In genomic region chr1:1356166-1356795, GRCh38 we compare ENCODE assay signal across 11 cellular contexts. TPM values are rescaled to one million over a fixed set of nuclear protein-coding genes. Genes with fewer than 3 reads are reported as not detected.
A peak's percentile ranks its signal among the peaks of the same experiment; 100 is the strongest.
DNase-seq lines count a peak whose midpoint lies in the region; ATAC-seq, FAIRE-seq and TF ChIP-seq lines count a peak whose summit lies in the region.
"Had no signal": no experiment of that assay in that cellular context is flagged by ENCODE, and none has a peak within 500 bp of the region (broad histone marks: within the 10 kb centered on the region; RNA-seq: fewer than 3 reads in every experiment).

No MANE protein-coding gene starts in this region.

- no peak overlapping the region for H3K9ac ChIP-seq in H1 (replicated peaks in 1 of 4; ENCODE audit: extremely low read depth in 1 of 4, low read depth in 3 of 4, low read length in 3 of 4)
- H3K9ac ChIP-seq in muscle layer of colon (ENCODE audit: low read length), result no peak overlapping the region

- peaks cover 0 to 6% of the 10 kb centered on the region in 2 experiments for H4K20me1 ChIP-seq in H1 (replicated peaks in 1 of 2; ENCODE audit: control insufficient read depth in 1 of 2, insufficient read depth in 2 of 2, low read length in 2 of 2)

- no peak overlapping the region for H2AFZ ChIP-seq in H1 (ENCODE audit: low read length)

- FAIRE-seq in H1 (lab: Jason Lieb, UNC), result no peak

- CTCF ChIA-PET in H1 (lab: Charles Lee; ENCODE audit: partially characterized antibody), result interaction anchor here (1.0 kb wide), 1 partner anchor 13 kb away, joined by 3 read pairs; no protein-coding TSS in a partner anchor
- CTCF ChIA-PET in activated CD8-positive, alpha-beta T cell treated with anti-CD3 and anti-CD28 coated beads for 36 hours (lab: Charles Lee), result interaction anchor here (1.2 kb wide), 1 partner anchor 15 kb away, joined by 9 read pairs; no protein-coding TSS in a partner anchor

- no peaks in the 10 kb centered on the region for H3K79me1 ChIP-seq in H1 (ENCODE audit: low read depth, low read length)

- POLR2A ChIA-PET in H1 (lab: Charles Lee; ENCODE audit: partially characterized antibody), result interaction anchor here (0.8 to 5.1 kb wide), 2 partner anchors 16 to 46 kb away, joined by 4 to 80 read pairs; partner anchors contain the start of gene AURKAIP1
- POLR2A ChIA-PET in activated CD8-positive, alpha-beta T cell treated with anti-CD3 and anti-CD28 coated beads for 36 hours (lab: Charles Lee), result interaction anchor here (1.1 to 1.2 kb wide), 2 partner anchors 16 to 19 kb away, joined by 3 read pairs; partner anchors contain the start of gene AURKAIP1

- H3K18ac ChIP-seq in H1 (ENCODE audit: extremely low read depth, low read length), result no peak overlapping the region

- intact Hi-C loops in activated CD8-positive, alpha-beta T cell treated with anti-CD3 and anti-CD28 coated beads for 36 hours (cut with micrococcal nuclease), result no loop called here

- DNase-seq in LNCaP clone FGC (ENCODE audit: low read depth), result no peak
- no peak for DNase-seq in H1 (ENCODE audit: low read depth in 1 of 2, low spot score in 2 of 2)
- no peak for DNase-seq in suprapubic skin (ENCODE audit: low spot score in 2 of 2)
- no peak for DNase-seq in NCI-H526 treated with DMSO at 0.1 percent for 48 hours (lab: John Stamatoyannopoulos, UW)
- DNase-seq in activated CD8-positive, alpha-beta T cell treated with anti-CD3 and anti-CD28 coated beads for 36 hours, result no peak
- DNase-seq in anterior cingulate cortex (lab: John Stamatoyannopoulos, UW), result no peak
- DNase-seq in GM13976 (ENCODE audit: low spot score), result no peak
- DNase-seq: activated naive CD8-positive, alpha-beta T cell treated with anti-CD3 and anti-CD28 coated beads, Interleukin-2, amount 10 ng/mL, durations not matched to agents 7 days and 5 days; effector memory CD4-positive, alpha-beta T cell; T-helper 9 cell had no signal

- H3K27ac Mint-ChIP-seq in activated CD8-positive, alpha-beta T cell treated with anti-CD3 and anti-CD28 coated beads for 36 hours, result no peak overlapping the region
- H3K27ac Mint-ChIP-seq: activated naive CD8-positive, alpha-beta T cell treated with anti-CD3 and anti-CD28 coated beads, Interleukin-2, amount 10 ng/mL, durations not matched to agents 7 days and 5 days had no signal

- H3K36me3 ChIP-seq in H1 (ENCODE audit: control insufficient read depth in 2 of 4, insufficient read depth in 4 of 4, low read length in 3 of 4), result no peaks in the 10 kb centered on the region
- peaks cover 18% of the 10 kb centered on the region for H3K36me3 ChIP-seq in muscle layer of colon (ENCODE audit: insufficient read depth, low read length)
- no peaks in the 10 kb centered on the region for H3K36me3 ChIP-seq in suprapubic skin

- H2BK12ac ChIP-seq in H1 (ENCODE audit: low read depth, low read length), result no peak overlapping the region

- no peak overlapping the region for H4K5ac ChIP-seq in H1 (ENCODE audit: insufficient read length, low read depth, low read length)

- peak overlapping the region; percentile 53; the same call in 1 of the 2 replicates for H2AK5ac ChIP-seq in H1 (ENCODE audit: low read depth, low read length)

- H3K27me3 ChIP-seq in H1 (replicated peaks in 1 of 4; ENCODE audit: control insufficient read depth in 3 of 4, extremely low read depth in 1 of 4, insufficient read depth in 3 of 4, low read length in 3 of 4) (peaks cover 9 to 17% (median 14%) of the 10 kb centered on the region in 4 experiments), muscle layer of colon (ENCODE audit: control insufficient read depth in 1 of 2, insufficient read depth in 2 of 2, low read length in 2 of 2) (peaks cover 0 to 10% of the 10 kb centered on the region in 2 donors), suprapubic skin (peaks cover 26% of the 10 kb centered on the region)

- no peak overlapping the region for H3K4me3 Mint-ChIP-seq in activated CD8-positive, alpha-beta T cell treated with anti-CD3 and anti-CD28 coated beads for 36 hours
- H3K4me3 Mint-ChIP-seq: activated naive CD8-positive, alpha-beta T cell treated with anti-CD3 and anti-CD28 coated beads, Interleukin-2, amount 10 ng/mL, durations not matched to agents 7 days and 5 days had no signal

- H2BK5ac ChIP-seq in H1 (ENCODE audit: low read depth, low read length), result 0 out of 2 replicates have a peak overlapping the region, but pooled peaks have one; percentile 24

- no peak overlapping the region for H3K23ac ChIP-seq in H1 (ENCODE audit: insufficient read length)

- no peaks in the 10 kb centered on the region for H3K79me2 ChIP-seq in H1 (ENCODE audit: control insufficient read depth in 1 of 2, insufficient read depth in 2 of 2, low read length in 2 of 2)

- no peak for ATAC-seq in activated CD8-positive, alpha-beta T cell treated with anti-CD3 and anti-CD28 coated beads for 36 hours

- H3K4me1 Mint-ChIP-seq in activated CD8-positive, alpha-beta T cell treated with anti-CD3 and anti-CD28 coated beads for 36 hours (ENCODE audit: low read depth), result peaks cover 28% of the 10 kb centered on the region

- H3K9me3 ChIP-seq in H1 (ENCODE audit: insufficient read depth in 2 of 2, low read depth in 1 of 2, low read length in 1 of 2) (no peaks in the 10 kb centered on the region), muscle layer of colon (ENCODE audit: low read length) (no peaks in the 10 kb centered on the region), suprapubic skin (no peaks in the 10 kb centered on the region)

- H3K4me1 ChIP-seq in H1 (replicated peaks in 1 of 4; ENCODE audit: control insufficient read depth in 3 of 4, insufficient read depth in 4 of 4, low read length in 3 of 4), result peaks cover 2 to 54% (median 38%) of the 10 kb centered on the region in 4 experiments
- H3K4me1 ChIP-seq in muscle layer of colon (ENCODE audit: insufficient read depth, low read length), result peaks cover 46% of the 10 kb centered on the region
- peaks cover 92% of the 10 kb centered on the region for H3K4me1 ChIP-seq in suprapubic skin

- H4K8ac ChIP-seq in H1 (ENCODE audit: extremely low read depth, insufficient read depth, low read length), result no peak overlapping the region

- H3K4me3 ChIP-seq in LNCaP clone FGC (ENCODE audit: low read depth, low read length) (peak overlapping the region; percentile 41), H1 (ENCODE audit: extremely low read depth in 1 of 4, insufficient read depth in 2 of 4, low read depth in 3 of 4, low read length in 4 of 4) (peak overlapping the region in 1 of 4 experiments; percentile 61; a peak in 1 of 8 replicates), muscle layer of colon (ENCODE audit: low read depth in 1 of 2, low read length in 2 of 2) (peak overlapping the region; percentile 20 to 87), suprapubic skin (peak overlapping the region; percentile 48)

- H2BK15ac ChIP-seq in H1 (ENCODE audit: low read length), result no peak overlapping the region

- TF ChIP-seq POLR2A in H1 (IDR thresholded peaks at IDR 0.05; ENCODE audit: control extremely low read depth in 1 of 2, low read depth in 2 of 2, low read length in 2 of 2), result no peak
- no peak for TF ChIP-seq POLR2A in suprapubic skin (IDR thresholded peaks at IDR 0.05)

- H3K4me2 ChIP-seq in H1 (ENCODE audit: insufficient read depth in 1 of 2, low read depth in 2 of 2, low read length in 2 of 2), result no peak overlapping the region

- 20% methylated on average over 1 of the region's 8 CpGs; no CpG with 5 or more reads in 1 of the 2 experiments for WGBS in H1 (ENCODE audit: extremely low coverage in 1 of 2, insufficient coverage in 1 of 2, insufficient read length in 1 of 2, insufficient replicate concordance in 2 of 2, low coverage in 1 of 2, low lambda C conversion rate in 2 of 2, missing lambda C conversion rate in 1 of 2), 2 experiments
- WGBS in suprapubic skin, result 22% methylated on average over 6 of the region's 8 CpGs

- H3K9me3 Mint-ChIP-seq in activated CD8-positive, alpha-beta T cell treated with anti-CD3 and anti-CD28 coated beads for 36 hours, result no peaks in the 10 kb centered on the region
- H3K9me3 Mint-ChIP-seq: activated naive CD8-positive, alpha-beta T cell treated with anti-CD3 and anti-CD28 coated beads, Interleukin-2, amount 10 ng/mL, durations not matched to agents 7 days and 5 days had no signal

- H4K91ac ChIP-seq in H1 (replicated peaks; ENCODE audit: insufficient read length, low read length), result peak overlapping the region; percentile 73

- H2BK120ac ChIP-seq in H1 (replicated peaks; ENCODE audit: low read depth, low read length), result no peak overlapping the region

- peaks cover 16% of the 10 kb centered on the region for H3K23me2 ChIP-seq in H1 (ENCODE audit: low read depth, low read length)

- H3K4ac ChIP-seq in H1 (replicated peaks; ENCODE audit: insufficient read length, low read depth, low read length), result no peak overlapping the region

- H3K27ac ChIP-seq in H1 (ENCODE audit: low read depth, low read length) (no peak overlapping the region), muscle layer of colon (ENCODE audit: low read depth, low read length) (peak overlapping the region; percentile 46), suprapubic skin (peak overlapping the region; percentile 88)

- H2BK20ac ChIP-seq in H1 (ENCODE audit: low read length), result peak overlapping the region; percentile 7; the same call in 1 of the 2 replicates

- no peak overlapping the region for H3K14ac ChIP-seq in H1 (ENCODE audit: insufficient read length)

- TF ChIP-seq EP300 in H1 (IDR thresholded peaks at IDR 0.05; ENCODE audit: borderline replicate concordance in 1 of 2, low read depth in 2 of 2, low read length in 2 of 2), result no peak
- no peak for TF ChIP-seq EP300 in suprapubic skin (IDR thresholded peaks at IDR 0.05)

- peaks cover 12% of the 10 kb centered on the region for H3K27me3 Mint-ChIP-seq in activated CD8-positive, alpha-beta T cell treated with anti-CD3 and anti-CD28 coated beads for 36 hours

- TF ChIP-seq CTCF in LNCaP clone FGC (IDR thresholded peaks at IDR 0.05; ENCODE audit: control insufficient read depth, extremely low read depth, insufficient read depth), result no peak
- no peak for TF ChIP-seq CTCF in H1 (IDR thresholded peaks at IDR 0.05; ENCODE audit: control extremely low read depth in 1 of 3, insufficient read depth in 1 of 3, low read depth in 1 of 3, low read length in 3 of 3)
- TF ChIP-seq CTCF in suprapubic skin (IDR thresholded peaks at IDR 0.05), result no peak
- TF ChIP-seq CTCF in activated CD8-positive, alpha-beta T cell treated with anti-CD3 and anti-CD28 coated beads for 36 hours (IDR thresholded peaks at IDR 0.05), result no peak
- no peak for TF ChIP-seq CTCF in GM13976 (IDR thresholded peaks at IDR 0.05; ENCODE audit: borderline replicate concordance, control extremely low read depth, extremely low read depth, insufficient read depth, missing control alignments)

- TF ChIP-seq RAD21 in H1 (IDR thresholded peaks at IDR 0.05 in 1 of 2, conservative IDR thresholded peaks at IDR 0.05 in 1 of 2; ENCODE audit: low read depth in 2 of 2, low read length in 2 of 2), result no peak

- in situ Hi-C loops in GM13976 (cut with MboI; ENCODE audit: low sequenced_read_pairs, unreplicated experiment), result no loop called here

- H3K36me3 Mint-ChIP-seq in activated CD8-positive, alpha-beta T cell treated with anti-CD3 and anti-CD28 coated beads for 36 hours (ENCODE audit: low read depth), result no peaks in the 10 kb centered on the region
- H3K36me3 Mint-ChIP-seq: activated naive CD8-positive, alpha-beta T cell treated with anti-CD3 and anti-CD28 coated beads, Interleukin-2, amount 10 ng/mL, durations not matched to agents 7 days and 5 days had no signal

- no peak overlapping the region for H3K56ac ChIP-seq in H1 (replicated peaks; ENCODE audit: insufficient read length, low read depth, low read length)

RNA-seq across cellular contexts. Expression of gene MXRA8, which starts 2.1 kb away (rescaled TPM):
- 10.0 and 10.5 TPM in 2 replicates for total RNA-seq in H1 (2021; fragmentation: NEBNext Ultra II Directional; extraction: Animal tissue kit (Norgen Biotek cat#: 25700))
- polyA plus RNA-seq in H1 (2011; rRNA removed), result 17.2 and 35.4 TPM in 2 replicates
- 21.3 TPM for polyA plus RNA-seq in H1 (2011; cell fraction: cytosol; rRNA removed)
- 57.8 TPM for polyA plus RNA-seq in H1 (2011; cell fraction: nucleus; rRNA removed)
- 6.4 to 14.9 TPM (median 13.3 TPM) in 4 replicates for polyA plus RNA-seq in H1 (2012, experiment 1 of 2)
- polyA plus RNA-seq in H1 (2012, experiment 2 of 2), result 7.6 TPM
- 12.0 TPM for polyA plus RNA-seq in H1 (2013, experiment 1 of 2)
- 10.6 TPM for polyA plus RNA-seq in H1 (2013, experiment 2 of 2)
- 3.0 and 3.5 TPM in 2 replicates for polyA minus RNA-seq in H1 (2011; rRNA and poly(A)+ RNA removed)
- polyA minus RNA-seq in H1 (2011; cell fraction: cytosol; rRNA and poly(A)+ RNA removed), result 9.2 TPM
- 7.8 TPM for polyA minus RNA-seq in H1 (2011; cell fraction: nucleus; rRNA and poly(A)+ RNA removed)
- total RNA-seq in suprapubic skin, result 10 to 100 TPM; 18.6 to 43.5 (median 21.9) TPM
- total RNA-seq in activated CD8-positive, alpha-beta T cell treated with anti-CD3 and anti-CD28 coated beads for 36 hours, result under 1 TPM; 0.92 to 0.98 TPM

RNA-seq across cellular contexts. Expression of gene DVL1, which starts 7.1 kb away (rescaled TPM):
- total RNA-seq in H1 (2021; fragmentation: NEBNext Ultra II Directional; extraction: Animal tissue kit (Norgen Biotek cat#: 25700)), result 56.0 and 58.9 TPM in 2 replicates
- polyA plus RNA-seq in H1 (2011; rRNA removed), result 39.4 and 59.8 TPM in 2 replicates
- polyA plus RNA-seq in H1 (2011; cell fraction: cytosol; rRNA removed), result 45.1 TPM
- polyA plus RNA-seq in H1 (2011; cell fraction: nucleus; rRNA removed), result 354 TPM
- polyA plus RNA-seq in H1 (2012, experiment 1 of 2), result 29.6 to 56.3 TPM (median 52.4 TPM) in 4 replicates
- polyA plus RNA-seq in H1 (2012, experiment 2 of 2), result 32.5 TPM
- 41.1 TPM for polyA plus RNA-seq in H1 (2013, experiment 1 of 2)
- 37.2 TPM for polyA plus RNA-seq in H1 (2013, experiment 2 of 2)
- polyA minus RNA-seq in H1 (2011; rRNA and poly(A)+ RNA removed), result 16.1 and 16.9 TPM in 2 replicates
- polyA minus RNA-seq in H1 (2011; cell fraction: cytosol; rRNA and poly(A)+ RNA removed), result 33.2 TPM
- polyA minus RNA-seq in H1 (2011; cell fraction: nucleus; rRNA and poly(A)+ RNA removed), result 81.8 TPM
- 100 to 1,000 TPM in 3 of 4 donors, 10 to 100 TPM in 1; 99.4 to 151 (median 106) TPM for total RNA-seq in suprapubic skin
- 10 to 100 TPM; 37.2 to 39.2 TPM for total RNA-seq in activated CD8-positive, alpha-beta T cell treated with anti-CD3 and anti-CD28 coated beads for 36 hours

RNA-seq across cellular contexts. Expression of gene AURKAIP1, which starts 18.7 kb away (rescaled TPM):
- 194 TPM in 2 replicates for total RNA-seq in H1 (2021; fragmentation: NEBNext Ultra II Directional; extraction: Animal tissue kit (Norgen Biotek cat#: 25700))
- 87.8 and 138 TPM in 2 replicates for polyA plus RNA-seq in H1 (2011; rRNA removed)
- 133 TPM for polyA plus RNA-seq in H1 (2011; cell fraction: cytosol; rRNA removed)
- 105 TPM for polyA plus RNA-seq in H1 (2011; cell fraction: nucleus; rRNA removed)
- 115 to 177 TPM (median 165 TPM) in 4 replicates for polyA plus RNA-seq in H1 (2012, experiment 1 of 2)
- 126 TPM for polyA plus RNA-seq in H1 (2012, experiment 2 of 2)
- 120 TPM for polyA plus RNA-seq in H1 (2013, experiment 1 of 2)
- polyA plus RNA-seq in H1 (2013, experiment 2 of 2), result 113 TPM
- 12.5 and 13.3 TPM in 2 replicates for polyA minus RNA-seq in H1 (2011; rRNA and poly(A)+ RNA removed)
- 44.8 TPM for polyA minus RNA-seq in H1 (2011; cell fraction: cytosol; rRNA and poly(A)+ RNA removed)
- 30.7 TPM for polyA minus RNA-seq in H1 (2011; cell fraction: nucleus; rRNA and poly(A)+ RNA removed)
- 100 to 1,000 TPM in 1 of 4 donors, 10 to 100 TPM in 3; 55.8 to 106 (median 86.1) TPM for total RNA-seq in suprapubic skin
- total RNA-seq in activated CD8-positive, alpha-beta T cell treated with anti-CD3 and anti-CD28 coated beads for 36 hours, result 100 to 1,000 TPM; 127 TPM

RNA-seq across cellular contexts. Expression of gene TAS1R3, which starts 25.2 kb away (rescaled TPM):
- 0.11 and 0.19 TPM in 2 replicates for total RNA-seq in H1 (2021; fragmentation: NEBNext Ultra II Directional; extraction: Animal tissue kit (Norgen Biotek cat#: 25700))
- polyA plus RNA-seq in H1 (2011; rRNA removed), result 0.03 and 0.16 TPM in 2 replicates
- 0.06 TPM for polyA plus RNA-seq in H1 (2011; cell fraction: cytosol; rRNA removed)
- 0.64 TPM for polyA plus RNA-seq in H1 (2011; cell fraction: nucleus; rRNA removed)
- polyA plus RNA-seq in H1 (2012, experiment 1 of 2), result 0.12 to 0.22 TPM (median 0.17 TPM) in 4 replicates
- polyA plus RNA-seq in H1 (2012, experiment 2 of 2), result 0.14 TPM
- 0.04 TPM for polyA plus RNA-seq in H1 (2013, experiment 1 of 2)
- polyA plus RNA-seq in H1 (2013, experiment 2 of 2), result 0.02 TPM
- polyA minus RNA-seq in H1 (2011; rRNA and poly(A)+ RNA removed), result 0.05 TPM in 1 of 2 replicates, not detected in the other
- polyA minus RNA-seq in H1 (2011; cell fraction: cytosol; rRNA and poly(A)+ RNA removed), result not detected
- 0.40 TPM for polyA minus RNA-seq in H1 (2011; cell fraction: nucleus; rRNA and poly(A)+ RNA removed)
- 1 to 10 TPM in 1 of 4 donors, under 1 TPM in 3; 0.56 to 1.8 (median 0.82) TPM for total RNA-seq in suprapubic skin
- under 1 TPM; 0.13 to 0.14 TPM for total RNA-seq in activated CD8-positive, alpha-beta T cell treated with anti-CD3 and anti-CD28 coated beads for 36 hours

RNA-seq across cellular contexts. Expression of gene CPTP, which starts 31.7 kb away (rescaled TPM):
- 10.6 and 13.3 TPM in 2 replicates for total RNA-seq in H1 (2021; fragmentation: NEBNext Ultra II Directional; extraction: Animal tissue kit (Norgen Biotek cat#: 25700))
- 8.1 and 13.4 TPM in 2 replicates for polyA plus RNA-seq in H1 (2011; rRNA removed)
- 7.0 TPM for polyA plus RNA-seq in H1 (2011; cell fraction: cytosol; rRNA removed)
- 8.0 TPM for polyA plus RNA-seq in H1 (2011; cell fraction: nucleus; rRNA removed)
- polyA plus RNA-seq in H1 (2012, experiment 1 of 2), result 5.8 to 8.6 TPM (median 8.1 TPM) in 4 replicates
- 9.5 TPM for polyA plus RNA-seq in H1 (2012, experiment 2 of 2)
- polyA plus RNA-seq in H1 (2013, experiment 1 of 2), result 10.1 TPM
- 9.7 TPM for polyA plus RNA-seq in H1 (2013, experiment 2 of 2)
- 2.2 and 3.2 TPM in 2 replicates for polyA minus RNA-seq in H1 (2011; rRNA and poly(A)+ RNA removed)
- 6.8 TPM for polyA minus RNA-seq in H1 (2011; cell fraction: cytosol; rRNA and poly(A)+ RNA removed)
- 11.6 TPM for polyA minus RNA-seq in H1 (2011; cell fraction: nucleus; rRNA and poly(A)+ RNA removed)
- 10 to 100 TPM; 32.5 to 60.4 (median 54.3) TPM for total RNA-seq in suprapubic skin
- total RNA-seq in activated CD8-positive, alpha-beta T cell treated with anti-CD3 and anti-CD28 coated beads for 36 hours, result 10 to 100 TPM in 1 of 2 experiments, 1 to 10 TPM in 1; 8.4 to 11.0 TPM
